1 cellular context compared by ENCODE assay signal in genomic region chr10:108323274-108323798, GRCh38.
TF ChIP-seq lines count a peak whose summit lies in the region.

No MANE protein-coding gene starts in this region.

TF ChIP-seq in H1, 55 proteins besides CTCF, POLR2A, EP300 and RAD21:
- TF ChIP-seq CEBPB (IDR thresholded peaks at IDR 0.05; ENCODE audit: low read depth, low read length), result no peak
